Comparison of ENCODE assay signal across 2 cellular contexts in the genomic region with DNA sequence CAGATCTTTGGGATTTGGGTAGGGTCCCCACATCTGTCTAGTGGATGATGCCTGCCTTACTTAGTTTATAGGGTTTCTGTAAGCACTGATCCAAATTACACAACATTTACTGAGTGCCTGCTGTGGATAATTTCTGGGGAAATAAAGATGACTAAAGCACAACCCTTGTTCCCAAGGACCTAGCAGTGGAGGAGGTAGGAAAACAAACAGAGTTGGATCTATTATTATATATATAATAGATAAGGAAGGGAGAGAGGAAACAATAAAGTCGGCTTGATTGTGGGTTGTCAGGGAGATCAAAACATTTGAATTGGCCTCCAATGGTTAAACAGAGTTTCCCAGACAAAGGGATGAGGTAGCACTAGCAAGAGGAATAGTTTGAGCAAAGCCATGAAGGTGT.
TF ChIP-seq lines count a peak whose summit lies in the region.

No MANE protein-coding gene starts in this region.

TF ChIP-seq in IMR-90, 13 proteins besides CTCF, POLR2A, EP300 and RAD21:
- TF ChIP-seq SMC3 (IDR thresholded peaks at IDR 0.05; ENCODE audit: low read depth, low read length): no peak
TF ChIP-seq in IMR-90: peak in this region for 0.

TF ChIP-seq in endothelial cell of umbilical vein, 7 proteins besides CTCF, POLR2A, EP300 and RAD21:
- TF ChIP-seq MYC (IDR thresholded peaks at IDR 0.05; ENCODE audit: low read depth, low read length): no peak
- TF ChIP-seq JUN (IDR thresholded peaks at IDR 0.05; ENCODE audit: borderline replicate concordance, insufficient read depth, insufficient read length, low read depth): peak; percentile 32
- peak; percentile 20 for TF ChIP-seq GATA2 (IDR thresholded peaks at IDR 0.05; ENCODE audit: insufficient read depth, insufficient read length, low read depth, low read length)
